ENCODE assay signal across 8 cellular contexts in the genomic region with DNA sequence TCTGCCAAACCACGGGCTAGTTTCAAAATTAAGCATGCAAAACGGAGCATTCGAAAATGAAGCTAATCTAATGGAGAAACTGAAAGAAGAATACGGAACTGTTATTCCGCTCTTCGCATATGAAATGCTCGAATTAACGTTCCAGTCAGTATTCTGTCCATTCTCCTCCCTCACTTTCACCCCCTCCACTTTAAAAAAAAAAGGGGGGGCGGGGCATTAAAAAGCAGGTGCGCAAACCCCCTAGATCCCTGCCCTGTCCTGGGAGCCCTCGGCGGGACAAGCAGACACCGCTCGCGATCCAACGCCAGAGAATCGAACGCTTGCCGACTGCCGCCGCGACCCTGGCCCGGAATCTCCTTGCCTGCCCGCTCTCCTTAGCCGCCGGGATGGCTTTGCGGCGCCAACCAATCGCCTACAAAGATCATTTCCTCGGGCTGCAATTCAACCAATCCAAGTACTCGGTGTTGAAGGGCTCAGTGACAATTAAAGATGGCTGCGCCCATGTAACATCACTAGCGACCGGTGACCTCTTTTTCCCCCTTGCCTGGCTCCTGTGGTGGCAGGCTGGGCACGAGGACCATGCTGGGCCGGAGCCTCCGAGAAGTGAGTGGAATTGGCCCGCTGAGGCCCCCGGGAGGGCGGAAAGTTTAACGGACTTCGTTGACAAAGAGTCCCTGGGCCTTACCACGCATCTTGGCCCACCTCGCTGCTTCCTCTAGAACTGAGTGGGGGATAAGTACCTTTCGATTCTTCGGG. TPM values are rescaled to one million over a fixed set of nuclear protein-coding genes. Genes with fewer than 3 reads are reported as not detected.
DNase-seq lines count a peak whose midpoint lies in the region; ATAC-seq, FAIRE-seq and TF ChIP-seq lines count a peak whose summit lies in the region.

A gene with protein sequence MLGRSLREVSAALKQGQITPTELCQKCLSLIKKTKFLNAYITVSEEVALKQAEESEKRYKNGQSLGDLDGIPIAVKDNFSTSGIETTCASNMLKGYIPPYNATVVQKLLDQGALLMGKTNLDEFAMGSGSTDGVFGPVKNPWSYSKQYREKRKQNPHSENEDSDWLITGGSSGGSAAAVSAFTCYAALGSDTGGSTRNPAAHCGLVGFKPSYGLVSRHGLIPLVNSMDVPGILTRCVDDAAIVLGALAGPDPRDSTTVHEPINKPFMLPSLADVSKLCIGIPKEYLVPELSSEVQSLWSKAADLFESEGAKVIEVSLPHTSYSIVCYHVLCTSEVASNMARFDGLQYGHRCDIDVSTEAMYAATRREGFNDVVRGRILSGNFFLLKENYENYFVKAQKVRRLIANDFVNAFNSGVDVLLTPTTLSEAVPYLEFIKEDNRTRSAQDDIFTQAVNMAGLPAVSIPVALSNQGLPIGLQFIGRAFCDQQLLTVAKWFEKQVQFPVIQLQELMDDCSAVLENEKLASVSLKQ (plus strand): TSS at position 476 of the 756 bp plus-strand sequence. CDS start 104 bp downstream, at position 580.
A gene with protein sequence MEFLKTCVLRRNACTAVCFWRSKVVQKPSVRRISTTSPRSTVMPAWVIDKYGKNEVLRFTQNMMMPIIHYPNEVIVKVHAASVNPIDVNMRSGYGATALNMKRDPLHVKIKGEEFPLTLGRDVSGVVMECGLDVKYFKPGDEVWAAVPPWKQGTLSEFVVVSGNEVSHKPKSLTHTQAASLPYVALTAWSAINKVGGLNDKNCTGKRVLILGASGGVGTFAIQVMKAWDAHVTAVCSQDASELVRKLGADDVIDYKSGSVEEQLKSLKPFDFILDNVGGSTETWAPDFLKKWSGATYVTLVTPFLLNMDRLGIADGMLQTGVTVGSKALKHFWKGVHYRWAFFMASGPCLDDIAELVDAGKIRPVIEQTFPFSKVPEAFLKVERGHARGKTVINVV (minus strand): TSS at position 396 of the 756 bp plus-strand sequence. CDS start 477 bp downstream, outside the sequence.

- POLR2A ChIA-PET in AG04449 (lab: Yijun Ruan, JAX) = interaction anchor here (0.7 kb wide), 1 partner anchor 8 kb away, joined by 3 read pairs; no protein-coding TSS in a partner anchor

- DNase-seq in AG04449 (ENCODE audit: low read depth, low spot score) = peak; percentile 63
- DNase-seq in NCI-H2196 treated with DMSO at 0.1 percent for 48 hours (lab: John Stamatoyannopoulos, UW; ENCODE audit: unreplicated experiment) = peak; percentile 89
- DNase-seq in WERI-Rb-1 = peak; percentile 89
- peak; percentile 90 for DNase-seq in mammary epithelial cell
- DNase-seq in iPS-NIHi11 (ENCODE audit: low spot score) = peak; percentile 98
- peak; percentile 96 for DNase-seq in small intestine

- peak within 1 kb of the TSS; percentile 100 for H2AFZ ChIP-seq in mammary epithelial cell (ENCODE audit: low read depth, low read length)

- H3K4me1 ChIP-seq in mammary epithelial cell (ENCODE audit: insufficient read depth, low read length) (peaks cover 4% of the 10 kb centered on the region), small intestine (ENCODE audit: control insufficient read depth in 2 of 2, insufficient read depth in 1 of 2, low read depth in 1 of 2, low read length in 1 of 2) (no peaks in the 10 kb centered on the region)

- TF ChIP-seq CTCF in AG04449 (IDR thresholded peaks at IDR 0.05; ENCODE audit: insufficient read depth, low read length, missing control alignments) (no peak), WERI-Rb-1 (IDR thresholded peaks at IDR 0.05; ENCODE audit: low read depth, low read length) (no peak), mammary epithelial cell (conservative IDR thresholded peaks at IDR 0.05 in 1 of 2, IDR thresholded peaks at IDR 0.05 in 1 of 2; ENCODE audit: extremely low read depth in 1 of 2, insufficient read depth in 1 of 2, low read depth in 1 of 2, low read length in 2 of 2) (no peak)

- in situ Hi-C loops in mammary epithelial cell (cut with MboI; ENCODE audit: low sequenced_read_pairs in 2 of 2) = no loop called here

- no peak for FAIRE-seq in small intestine (lab: Jason Lieb, UNC)

- no peaks in the 10 kb centered on the region for H3K9me3 ChIP-seq in WERI-Rb-1 (ENCODE audit: severe bottlenecking)
- H3K9me3 ChIP-seq in mammary epithelial cell (replicated peaks; ENCODE audit: insufficient read depth, low read length) = no peaks in the 10 kb centered on the region
- no peaks in the 10 kb centered on the region for H3K9me3 ChIP-seq in small intestine (ENCODE audit: control insufficient read depth, low read depth)

- ATAC-seq in GM18870 (IDR thresholded peaks at IDR 0.05; ENCODE audit: unreplicated experiment) (peak; percentile 73), HG03108 (IDR thresholded peaks at IDR 0.05; ENCODE audit: unreplicated experiment) (peak; percentile 78)

- peak within 1 kb of the TSS; percentile 96 for H3K4me3 ChIP-seq in AG04449 (ENCODE audit: low read depth, low read length)
- H3K4me3 ChIP-seq in WERI-Rb-1 (ENCODE audit: low read depth, low read length) = peak within 1 kb of the TSS; percentile 96
- H3K4me3 ChIP-seq in mammary epithelial cell (replicated peaks in 1 of 3; ENCODE audit: insufficient read depth in 1 of 3, low read depth in 2 of 3, low read length in 3 of 3) = peak within 1 kb of the TSS; percentile 72 to 99 (median 99)
- H3K4me3 ChIP-seq in small intestine (ENCODE audit: low read depth in 1 of 2, low read length in 2 of 2) = peak within 1 kb of the TSS; percentile 94 to 95

- peak within 1 kb of the TSS; percentile 87 for H3K4me2 ChIP-seq in mammary epithelial cell (ENCODE audit: insufficient read depth, low read depth, low read length)

- no TSS peak for BruUV-seq in mammary epithelial cell (replicated peaks; lab: Mats Ljungman, UMichigan)

- CTCF ChIA-PET in AG04449 (lab: Yijun Ruan, JAX) = interaction anchor here (1.6 to 1.7 kb wide), 2 partner anchors 12 to 63 kb away, joined by 4 read pairs; no protein-coding TSS in a partner anchor
- CTCF ChIA-PET in mammary epithelial cell (lab: Charles Lee; ENCODE audit: low non-redundant PET) = interaction anchor here (0.5 kb wide), 1 partner anchor 350 kb away, joined by 4 read pairs; no protein-coding TSS in a partner anchor

- H3K36me3 ChIP-seq in WERI-Rb-1 (no peaks in the 10 kb centered on the region; the same call in 1 of the 2 replicates), mammary epithelial cell (ENCODE audit: insufficient read depth, low read length) (no peaks in the 10 kb centered on the region), small intestine (ENCODE audit: control insufficient read depth in 2 of 2, insufficient read depth in 2 of 2, low read length in 2 of 2) (no peaks in the 10 kb centered on the region)

- dilution Hi-C loops in mammary epithelial cell (cut with HindIII; ENCODE audit: low sequenced_read_pairs) = no loop called here

- H3K27me3 ChIP-seq in WERI-Rb-1 (ENCODE audit: insufficient read depth, low read depth, severe bottlenecking) (no peaks in the 10 kb centered on the region), mammary epithelial cell (ENCODE audit: insufficient read depth, low read length) (no peaks in the 10 kb centered on the region), small intestine (ENCODE audit: control insufficient read depth in 2 of 2, insufficient read depth in 2 of 2, low read length in 2 of 2) (no peaks in the 10 kb centered on the region)

- intact Hi-C loops in mammary epithelial cell (cut with micrococcal nuclease) = loop anchor here (1.0 to 2.0 kb wide), 2 partner anchors 122 to 345 kb away; a partner anchor contains a TSS

- peaks cover 55% of the 10 kb centered on the region for H3K79me2 ChIP-seq in mammary epithelial cell (ENCODE audit: insufficient read depth, low read length)

- H3K9ac ChIP-seq in mammary epithelial cell (ENCODE audit: insufficient read depth, low read length) = peak within 1 kb of the TSS; percentile 97

- no peaks in the 10 kb centered on the region for H4K20me1 ChIP-seq in mammary epithelial cell (ENCODE audit: insufficient read depth, low read length)

- H3K27ac ChIP-seq in WERI-Rb-1 (peak within 1 kb of the TSS; percentile 78), mammary epithelial cell (ENCODE audit: insufficient read depth, low read depth, low read length) (peak within 1 kb of the TSS; percentile 93), small intestine (ENCODE audit: low read depth in 1 of 2, low read length in 1 of 2) (peak within 1 kb of the TSS; percentile 79 to 96)

- under 1% methylated on average over 31 of the region's 46 CpGs for WGBS in mammary epithelial cell (ENCODE audit: low coverage, missing lambda C conversion rate)
- WGBS in small intestine, 3 donors = 0 to 1% (median 0%) methylated on average over 46 of the region's 46 CpGs

RNA-seq across cellular contexts. Expression of the first gene that starts in this region (rescaled TPM):
- 10 to 100 TPM; 10.8 to 14.9 TPM for total RNA-seq in mammary epithelial cell
- 6.7 TPM for polyA plus RNA-seq in mammary epithelial cell
- 3.4 TPM for polyA minus RNA-seq in mammary epithelial cell
- 10 to 100 TPM in 1 of 3 donors, 1 to 10 TPM in 2; 5.6 to 13.6 (median 5.7) TPM for polyA plus RNA-seq in small intestine

RNA-seq across cellular contexts. Expression of the second gene that starts in this region (rescaled TPM):
- total RNA-seq in mammary epithelial cell = 1 to 10 TPM; 4.3 to 7.4 TPM
- polyA plus RNA-seq in mammary epithelial cell (8.3 TPM), small intestine (10 to 100 TPM in 1 of 3 donors, 1 to 10 TPM in 2; 4.1 to 15.8 (median 8.1) TPM)
- 18.6 TPM for polyA minus RNA-seq in mammary epithelial cell

Comparison
In these comparisons a context has a peak if more than half of its experiments do, and no peak if none do; other contexts are left out.
1. Peak in every context shown above with its lines: DNase-seq, ATAC-seq, H3K4me3 ChIP-seq and H3K27ac ChIP-seq.